In genomic region chr15:90230071-90230494, GRCh38 we compare ENCODE assay signal across 1 cellular context.
TF ChIP-seq lines count a peak whose summit lies in the region.

No MANE protein-coding gene starts in this region.

TF ChIP-seq in K562, 482 proteins besides CTCF, POLR2A, EP300 and RAD21 (continued from another document):
- no peak for TF ChIP-seq ZBTB40 (IDR thresholded peaks at IDR 0.05)
- no peak for TF ChIP-seq ZBTB40 (CRISPR knock-in tag; IDR thresholded peaks at IDR 0.05)
- 0 out of 2 replicates have a peak, but pooled peaks have one; percentile 0 for TF ChIP-seq MYNN (IDR thresholded peaks at IDR 0.05)
- no peak for TF ChIP-seq MYNN (CRISPR knock-in tag; IDR thresholded peaks at IDR 0.05)
- no peak for TF ChIP-seq NFYB (IDR thresholded peaks at IDR 0.05; ENCODE audit: extremely low read depth, insufficient read length)
- no peak for TF ChIP-seq ZNF644 (tag; IDR thresholded peaks at IDR 0.05; ENCODE audit: low read depth)
- TF ChIP-seq ZNF431 (CRISPR knock-in tag; IDR thresholded peaks at IDR 0.05): no peak
- no peak for TF ChIP-seq KLF1 (tag; IDR thresholded peaks at IDR 0.05)
- TF ChIP-seq ZNF197 (CRISPR knock-in tag; IDR thresholded peaks at IDR 0.05; ENCODE audit: low read depth): no peak
- TF ChIP-seq CBFB (CRISPR knock-in tag; IDR thresholded peaks at IDR 0.05): no peak
- TF ChIP-seq ETV6 (IDR thresholded peaks at IDR 0.05; ENCODE audit: borderline replicate concordance in 1 of 2, low read depth in 2 of 2, low read length in 1 of 2): no peak
- TF ChIP-seq ETV6 (CRISPR knock-in tag; IDR thresholded peaks at IDR 0.05; ENCODE audit: borderline replicate concordance): no peak
- TF ChIP-seq HDAC3 (IDR thresholded peaks at IDR 0.05; ENCODE audit: borderline replicate concordance, partially characterized antibody): no peak
